In the genomic region with DNA sequence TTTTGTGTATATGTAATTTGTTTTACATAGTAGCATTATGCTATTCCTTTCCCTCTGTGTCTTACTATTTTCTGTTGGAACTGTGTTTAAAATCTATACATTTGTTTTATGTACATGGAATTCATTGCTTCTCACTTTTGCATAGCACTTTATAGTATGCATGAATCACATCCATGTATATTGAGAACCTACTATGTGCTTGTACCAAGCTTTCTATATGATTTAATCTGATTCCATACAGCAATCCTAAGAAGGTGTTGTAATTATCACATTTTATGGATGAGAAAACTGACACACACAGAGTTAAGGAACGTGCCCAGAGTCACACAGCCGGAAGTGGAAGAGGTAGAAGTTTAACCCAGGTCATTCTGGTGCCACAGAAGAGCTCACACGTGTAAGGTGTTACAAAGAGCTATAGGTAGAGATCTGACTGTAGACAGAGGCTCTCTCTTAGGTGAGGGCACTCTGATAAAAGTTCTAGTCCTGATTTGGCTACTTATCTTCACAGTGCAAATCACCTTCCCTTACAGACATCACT, we compare ENCODE assay signal across 1 cellular context.
TF ChIP-seq lines count a peak whose summit lies in the region.

No MANE protein-coding gene starts in this region.

TF ChIP-seq in A549, 52 proteins besides CTCF, POLR2A, EP300 and RAD21 (continued from another document):
- TF ChIP-seq HMGXB4 (CRISPR knock-in tag; IDR thresholded peaks at IDR 0.05; ENCODE audit: borderline replicate concordance) = no peak
